Comparison of ENCODE assay signal across 1 cellular context in the genomic region with DNA sequence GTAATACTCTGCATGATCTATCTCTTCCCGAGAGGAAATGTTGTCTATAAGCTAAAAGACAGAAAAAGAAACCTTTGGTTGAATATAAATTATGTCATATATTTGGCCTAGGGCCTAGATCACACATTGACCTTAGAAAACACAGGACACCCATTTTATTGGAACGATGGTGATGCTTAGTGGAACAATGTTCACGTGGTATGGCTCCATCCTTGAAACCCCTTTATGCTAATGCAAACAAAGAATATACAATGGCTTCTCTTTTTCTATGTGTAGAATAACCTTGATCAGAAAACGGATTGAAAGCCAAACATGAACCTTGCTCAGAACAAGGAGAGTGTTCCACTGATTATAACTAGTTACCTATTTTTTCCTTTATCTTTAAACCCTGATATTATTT.
TF ChIP-seq lines count a peak whose summit lies in the region.

No MANE protein-coding gene starts in this region.

TF ChIP-seq in HepG2, 621 proteins besides CTCF, POLR2A, EP300 and RAD21 (continued from another document and continues in another):
- TF ChIP-seq, protein P1, sequence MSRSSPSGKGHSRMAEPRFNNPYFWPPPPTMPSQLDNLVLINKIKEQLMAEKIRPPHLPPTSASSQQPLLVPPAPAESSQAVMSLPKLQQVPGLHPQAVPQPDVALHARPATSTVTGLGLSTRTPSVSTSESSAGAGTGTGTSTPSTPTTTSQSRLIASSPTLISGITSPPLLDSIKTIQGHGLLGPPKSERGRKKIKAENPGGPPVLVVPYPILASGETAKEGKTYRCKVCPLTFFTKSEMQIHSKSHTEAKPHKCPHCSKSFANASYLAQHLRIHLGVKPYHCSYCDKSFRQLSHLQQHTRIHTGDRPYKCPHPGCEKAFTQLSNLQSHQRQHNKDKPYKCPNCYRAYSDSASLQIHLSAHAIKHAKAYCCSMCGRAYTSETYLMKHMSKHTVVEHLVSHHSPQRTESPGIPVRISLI (CRISPR knock-in tag; IDR thresholded peaks at IDR 0.05; ENCODE audit: borderline replicate concordance) = 0 out of 2 replicates have a peak, but pooled peaks have one; percentile 11
- no peak for TF ChIP-seq KLF15 (CRISPR knock-in tag; IDR thresholded peaks at IDR 0.05; ENCODE audit: borderline replicate concordance)
- 0 out of 2 replicates have a peak, but pooled peaks have one; percentile 30 for TF ChIP-seq ATF1 (CRISPR knock-in tag; IDR thresholded peaks at IDR 0.05)
- peak; percentile 54 for TF ChIP-seq RARA (CRISPR knock-in tag; IDR thresholded peaks at IDR 0.05)
- TF ChIP-seq ZBTB20 (CRISPR knock-in tag; IDR thresholded peaks at IDR 0.05; ENCODE audit: borderline replicate concordance, low read depth) = peak; percentile 60; the same call in 1 of the 2 replicates
- TF ChIP-seq PRMT3 (CRISPR knock-in tag; IDR thresholded peaks at IDR 0.05; ENCODE audit: borderline replicate concordance, low read depth) = no peak
- no peak for TF ChIP-seq NFE2 (CRISPR knock-in tag; IDR thresholded peaks at IDR 0.05)
- TF ChIP-seq ZSCAN22 (CRISPR knock-in tag; IDR thresholded peaks at IDR 0.05) = no peak
- TF ChIP-seq GATA4 (IDR thresholded peaks at IDR 0.05; ENCODE audit: borderline replicate concordance, low read depth) = peak; percentile 28; the same call in 1 of the 2 replicates
- no peak for TF ChIP-seq CHD2 (IDR thresholded peaks at IDR 0.05; ENCODE audit: low read depth, low read length)
- TF ChIP-seq, protein P2, sequence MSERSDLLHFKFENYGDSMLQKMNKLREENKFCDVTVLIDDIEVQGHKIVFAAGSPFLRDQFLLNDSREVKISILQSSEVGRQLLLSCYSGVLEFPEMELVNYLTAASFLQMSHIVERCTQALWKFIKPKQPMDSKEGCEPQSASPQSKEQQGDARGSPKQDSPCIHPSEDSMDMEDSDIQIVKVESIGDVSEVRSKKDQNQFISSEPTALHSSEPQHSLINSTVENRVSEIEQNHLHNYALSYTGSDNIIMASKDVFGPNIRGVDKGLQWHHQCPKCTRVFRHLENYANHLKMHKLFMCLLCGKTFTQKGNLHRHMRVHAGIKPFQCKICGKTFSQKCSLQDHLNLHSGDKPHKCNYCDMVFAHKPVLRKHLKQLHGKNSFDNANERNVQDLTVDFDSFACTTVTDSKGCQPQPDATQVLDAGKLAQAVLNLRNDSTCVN (CRISPR knock-in tag; IDR thresholded peaks at IDR 0.05; ENCODE audit: borderline replicate concordance) = no peak
- TF ChIP-seq, protein P3, sequence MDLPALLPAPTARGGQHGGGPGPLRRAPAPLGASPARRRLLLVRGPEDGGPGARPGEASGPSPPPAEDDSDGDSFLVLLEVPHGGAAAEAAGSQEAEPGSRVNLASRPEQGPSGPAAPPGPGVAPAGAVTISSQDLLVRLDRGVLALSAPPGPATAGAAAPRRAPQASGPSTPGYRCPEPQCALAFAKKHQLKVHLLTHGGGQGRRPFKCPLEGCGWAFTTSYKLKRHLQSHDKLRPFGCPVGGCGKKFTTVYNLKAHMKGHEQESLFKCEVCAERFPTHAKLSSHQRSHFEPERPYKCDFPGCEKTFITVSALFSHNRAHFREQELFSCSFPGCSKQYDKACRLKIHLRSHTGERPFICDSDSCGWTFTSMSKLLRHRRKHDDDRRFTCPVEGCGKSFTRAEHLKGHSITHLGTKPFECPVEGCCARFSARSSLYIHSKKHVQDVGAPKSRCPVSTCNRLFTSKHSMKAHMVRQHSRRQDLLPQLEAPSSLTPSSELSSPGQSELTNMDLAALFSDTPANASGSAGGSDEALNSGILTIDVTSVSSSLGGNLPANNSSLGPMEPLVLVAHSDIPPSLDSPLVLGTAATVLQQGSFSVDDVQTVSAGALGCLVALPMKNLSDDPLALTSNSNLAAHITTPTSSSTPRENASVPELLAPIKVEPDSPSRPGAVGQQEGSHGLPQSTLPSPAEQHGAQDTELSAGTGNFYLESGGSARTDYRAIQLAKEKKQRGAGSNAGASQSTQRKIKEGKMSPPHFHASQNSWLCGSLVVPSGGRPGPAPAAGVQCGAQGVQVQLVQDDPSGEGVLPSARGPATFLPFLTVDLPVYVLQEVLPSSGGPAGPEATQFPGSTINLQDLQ (CRISPR knock-in tag; IDR thresholded peaks at IDR 0.05) = no peak
- no peak for TF ChIP-seq ZNF570 (CRISPR knock-in tag; IDR thresholded peaks at IDR 0.05; ENCODE audit: borderline replicate concordance)
- TF ChIP-seq, protein P4, sequence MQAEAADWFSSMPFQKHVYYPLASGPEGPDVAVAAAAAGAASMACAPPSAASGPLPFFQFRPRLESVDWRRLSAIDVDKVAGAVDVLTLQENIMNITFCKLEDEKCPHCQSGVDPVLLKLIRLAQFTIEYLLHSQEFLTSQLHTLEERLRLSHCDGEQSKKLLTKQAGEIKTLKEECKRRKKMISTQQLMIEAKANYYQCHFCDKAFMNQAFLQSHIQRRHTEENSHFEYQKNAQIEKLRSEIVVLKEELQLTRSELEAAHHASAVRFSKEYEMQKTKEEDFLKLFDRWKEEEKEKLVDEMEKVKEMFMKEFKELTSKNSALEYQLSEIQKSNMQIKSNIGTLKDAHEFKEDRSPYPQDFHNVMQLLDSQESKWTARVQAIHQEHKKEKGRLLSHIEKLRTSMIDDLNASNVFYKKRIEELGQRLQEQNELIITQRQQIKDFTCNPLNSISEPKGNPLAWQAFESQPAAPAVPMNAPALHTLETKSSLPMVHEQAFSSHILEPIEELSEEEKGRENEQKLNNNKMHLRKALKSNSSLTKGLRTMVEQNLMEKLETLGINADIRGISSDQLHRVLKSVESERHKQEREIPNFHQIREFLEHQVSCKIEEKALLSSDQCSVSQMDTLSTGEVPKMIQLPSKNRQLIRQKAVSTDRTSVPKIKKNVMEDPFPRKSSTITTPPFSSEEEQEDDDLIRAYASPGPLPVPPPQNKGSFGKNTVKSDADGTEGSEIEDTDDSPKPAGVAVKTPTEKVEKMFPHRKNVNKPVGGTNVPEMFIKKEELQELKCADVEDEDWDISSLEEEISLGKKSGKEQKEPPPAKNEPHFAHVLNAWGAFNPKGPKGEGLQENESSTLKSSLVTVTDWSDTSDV (CRISPR knock-in tag; IDR thresholded peaks at IDR 0.05) = no peak
- 0 out of 2 replicates have a peak, but pooled peaks have one; percentile 27 for TF ChIP-seq IRF2 (CRISPR knock-in tag; IDR thresholded peaks at IDR 0.05)
- TF ChIP-seq, protein P5, sequence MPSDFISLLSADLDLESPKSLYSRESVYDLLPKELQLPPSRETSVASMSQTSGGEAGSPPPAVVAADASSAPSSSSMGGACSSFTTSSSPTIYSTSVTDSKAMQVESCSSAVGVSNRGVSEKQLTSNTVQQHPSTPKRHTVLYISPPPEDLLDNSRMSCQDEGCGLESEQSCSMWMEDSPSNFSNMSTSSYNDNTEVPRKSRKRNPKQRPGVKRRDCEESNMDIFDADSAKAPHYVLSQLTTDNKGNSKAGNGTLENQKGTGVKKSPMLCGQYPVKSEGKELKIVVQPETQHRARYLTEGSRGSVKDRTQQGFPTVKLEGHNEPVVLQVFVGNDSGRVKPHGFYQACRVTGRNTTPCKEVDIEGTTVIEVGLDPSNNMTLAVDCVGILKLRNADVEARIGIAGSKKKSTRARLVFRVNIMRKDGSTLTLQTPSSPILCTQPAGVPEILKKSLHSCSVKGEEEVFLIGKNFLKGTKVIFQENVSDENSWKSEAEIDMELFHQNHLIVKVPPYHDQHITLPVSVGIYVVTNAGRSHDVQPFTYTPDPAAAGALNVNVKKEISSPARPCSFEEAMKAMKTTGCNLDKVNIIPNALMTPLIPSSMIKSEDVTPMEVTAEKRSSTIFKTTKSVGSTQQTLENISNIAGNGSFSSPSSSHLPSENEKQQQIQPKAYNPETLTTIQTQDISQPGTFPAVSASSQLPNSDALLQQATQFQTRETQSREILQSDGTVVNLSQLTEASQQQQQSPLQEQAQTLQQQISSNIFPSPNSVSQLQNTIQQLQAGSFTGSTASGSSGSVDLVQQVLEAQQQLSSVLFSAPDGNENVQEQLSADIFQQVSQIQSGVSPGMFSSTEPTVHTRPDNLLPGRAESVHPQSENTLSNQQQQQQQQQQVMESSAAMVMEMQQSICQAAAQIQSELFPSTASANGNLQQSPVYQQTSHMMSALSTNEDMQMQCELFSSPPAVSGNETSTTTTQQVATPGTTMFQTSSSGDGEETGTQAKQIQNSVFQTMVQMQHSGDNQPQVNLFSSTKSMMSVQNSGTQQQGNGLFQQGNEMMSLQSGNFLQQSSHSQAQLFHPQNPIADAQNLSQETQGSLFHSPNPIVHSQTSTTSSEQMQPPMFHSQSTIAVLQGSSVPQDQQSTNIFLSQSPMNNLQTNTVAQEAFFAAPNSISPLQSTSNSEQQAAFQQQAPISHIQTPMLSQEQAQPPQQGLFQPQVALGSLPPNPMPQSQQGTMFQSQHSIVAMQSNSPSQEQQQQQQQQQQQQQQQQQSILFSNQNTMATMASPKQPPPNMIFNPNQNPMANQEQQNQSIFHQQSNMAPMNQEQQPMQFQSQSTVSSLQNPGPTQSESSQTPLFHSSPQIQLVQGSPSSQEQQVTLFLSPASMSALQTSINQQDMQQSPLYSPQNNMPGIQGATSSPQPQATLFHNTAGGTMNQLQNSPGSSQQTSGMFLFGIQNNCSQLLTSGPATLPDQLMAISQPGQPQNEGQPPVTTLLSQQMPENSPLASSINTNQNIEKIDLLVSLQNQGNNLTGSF (CRISPR knock-in tag; IDR thresholded peaks at IDR 0.05) = no peak
- no peak for TF ChIP-seq KDM5B (CRISPR knock-in tag; IDR thresholded peaks at IDR 0.05; ENCODE audit: borderline replicate concordance)
- 0 out of 2 replicates have a peak, but pooled peaks have one; percentile 50 for TF ChIP-seq ZSCAN9 (CRISPR knock-in tag; IDR thresholded peaks at IDR 0.05; ENCODE audit: borderline replicate concordance)
- TF ChIP-seq, protein P6, sequence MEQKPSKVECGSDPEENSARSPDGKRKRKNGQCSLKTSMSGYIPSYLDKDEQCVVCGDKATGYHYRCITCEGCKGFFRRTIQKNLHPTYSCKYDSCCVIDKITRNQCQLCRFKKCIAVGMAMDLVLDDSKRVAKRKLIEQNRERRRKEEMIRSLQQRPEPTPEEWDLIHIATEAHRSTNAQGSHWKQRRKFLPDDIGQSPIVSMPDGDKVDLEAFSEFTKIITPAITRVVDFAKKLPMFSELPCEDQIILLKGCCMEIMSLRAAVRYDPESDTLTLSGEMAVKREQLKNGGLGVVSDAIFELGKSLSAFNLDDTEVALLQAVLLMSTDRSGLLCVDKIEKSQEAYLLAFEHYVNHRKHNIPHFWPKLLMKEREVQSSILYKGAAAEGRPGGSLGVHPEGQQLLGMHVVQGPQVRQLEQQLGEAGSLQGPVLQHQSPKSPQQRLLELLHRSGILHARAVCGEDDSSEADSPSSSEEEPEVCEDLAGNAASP (CRISPR knock-in tag; IDR thresholded peaks at IDR 0.05; ENCODE audit: borderline replicate concordance) = peak; percentile 95; the same call in 1 of the 2 replicates
- TF ChIP-seq, protein P7, sequence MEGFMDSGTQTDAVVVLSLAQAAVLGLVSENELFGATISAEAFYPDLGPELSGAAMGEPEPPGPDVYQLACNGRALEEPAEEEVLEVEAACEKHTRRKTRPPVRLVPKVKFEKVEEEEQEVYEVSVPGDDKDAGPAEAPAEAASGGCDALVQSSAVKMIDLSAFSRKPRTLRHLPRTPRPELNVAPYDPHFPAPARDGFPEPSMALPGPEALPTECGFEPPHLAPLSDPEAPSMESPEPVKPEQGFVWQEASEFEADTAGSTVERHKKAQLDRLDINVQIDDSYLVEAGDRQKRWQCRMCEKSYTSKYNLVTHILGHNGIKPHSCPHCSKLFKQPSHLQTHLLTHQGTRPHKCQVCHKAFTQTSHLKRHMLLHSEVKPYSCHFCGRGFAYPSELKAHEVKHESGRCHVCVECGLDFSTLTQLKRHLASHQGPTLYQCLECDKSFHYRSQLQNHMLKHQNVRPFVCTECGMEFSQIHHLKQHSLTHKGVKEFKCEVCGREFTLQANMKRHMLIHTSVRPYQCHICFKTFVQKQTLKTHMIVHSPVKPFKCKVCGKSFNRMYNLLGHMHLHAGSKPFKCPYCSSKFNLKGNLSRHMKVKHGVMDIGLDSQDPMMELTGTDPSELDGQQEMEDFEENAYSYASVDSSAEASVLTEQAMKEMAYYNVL (CRISPR knock-in tag; IDR thresholded peaks at IDR 0.05; ENCODE audit: borderline replicate concordance) = peak; percentile 36; the same call in 1 of the 2 replicates
- TF ChIP-seq, protein P8, sequence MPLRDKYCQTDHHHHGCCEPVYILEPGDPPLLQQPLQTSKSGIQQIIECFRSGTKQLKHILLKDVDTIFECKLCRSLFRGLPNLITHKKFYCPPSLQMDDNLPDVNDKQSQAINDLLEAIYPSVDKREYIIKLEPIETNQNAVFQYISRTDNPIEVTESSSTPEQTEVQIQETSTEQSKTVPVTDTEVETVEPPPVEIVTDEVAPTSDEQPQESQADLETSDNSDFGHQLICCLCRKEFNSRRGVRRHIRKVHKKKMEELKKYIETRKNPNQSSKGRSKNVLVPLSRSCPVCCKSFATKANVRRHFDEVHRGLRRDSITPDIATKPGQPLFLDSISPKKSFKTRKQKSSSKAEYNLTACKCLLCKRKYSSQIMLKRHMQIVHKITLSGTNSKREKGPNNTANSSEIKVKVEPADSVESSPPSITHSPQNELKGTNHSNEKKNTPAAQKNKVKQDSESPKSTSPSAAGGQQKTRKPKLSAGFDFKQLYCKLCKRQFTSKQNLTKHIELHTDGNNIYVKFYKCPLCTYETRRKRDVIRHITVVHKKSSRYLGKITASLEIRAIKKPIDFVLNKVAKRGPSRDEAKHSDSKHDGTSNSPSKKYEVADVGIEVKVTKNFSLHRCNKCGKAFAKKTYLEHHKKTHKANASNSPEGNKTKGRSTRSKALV (CRISPR knock-in tag; IDR thresholded peaks at IDR 0.05) = no peak
- TF ChIP-seq RXRB (CRISPR knock-in tag; IDR thresholded peaks at IDR 0.05; ENCODE audit: borderline replicate concordance) = peak; percentile 93
- TF ChIP-seq, protein P9, sequence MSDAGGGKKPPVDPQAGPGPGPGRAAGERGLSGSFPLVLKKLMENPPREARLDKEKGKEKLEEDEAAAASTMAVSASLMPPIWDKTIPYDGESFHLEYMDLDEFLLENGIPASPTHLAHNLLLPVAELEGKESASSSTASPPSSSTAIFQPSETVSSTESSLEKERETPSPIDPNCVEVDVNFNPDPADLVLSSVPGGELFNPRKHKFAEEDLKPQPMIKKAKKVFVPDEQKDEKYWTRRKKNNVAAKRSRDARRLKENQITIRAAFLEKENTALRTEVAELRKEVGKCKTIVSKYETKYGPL (CRISPR knock-in tag; IDR thresholded peaks at IDR 0.05) = no peak
- 0 out of 2 replicates have a peak, but pooled peaks have one; percentile 16 for TF ChIP-seq SIX1 (CRISPR knock-in tag; IDR thresholded peaks at IDR 0.05; ENCODE audit: borderline replicate concordance)
- peak; percentile 64 for TF ChIP-seq KDM6A (CRISPR knock-in tag; IDR thresholded peaks at IDR 0.05; ENCODE audit: low read depth)
- no peak for TF ChIP-seq ZNF883 (CRISPR knock-in tag; IDR thresholded peaks at IDR 0.05; ENCODE audit: not compliant biosample characterization)
- no peak for TF ChIP-seq ZFP37 (CRISPR knock-in tag; IDR thresholded peaks at IDR 0.05; ENCODE audit: borderline replicate concordance)
- TF ChIP-seq, protein P10, sequence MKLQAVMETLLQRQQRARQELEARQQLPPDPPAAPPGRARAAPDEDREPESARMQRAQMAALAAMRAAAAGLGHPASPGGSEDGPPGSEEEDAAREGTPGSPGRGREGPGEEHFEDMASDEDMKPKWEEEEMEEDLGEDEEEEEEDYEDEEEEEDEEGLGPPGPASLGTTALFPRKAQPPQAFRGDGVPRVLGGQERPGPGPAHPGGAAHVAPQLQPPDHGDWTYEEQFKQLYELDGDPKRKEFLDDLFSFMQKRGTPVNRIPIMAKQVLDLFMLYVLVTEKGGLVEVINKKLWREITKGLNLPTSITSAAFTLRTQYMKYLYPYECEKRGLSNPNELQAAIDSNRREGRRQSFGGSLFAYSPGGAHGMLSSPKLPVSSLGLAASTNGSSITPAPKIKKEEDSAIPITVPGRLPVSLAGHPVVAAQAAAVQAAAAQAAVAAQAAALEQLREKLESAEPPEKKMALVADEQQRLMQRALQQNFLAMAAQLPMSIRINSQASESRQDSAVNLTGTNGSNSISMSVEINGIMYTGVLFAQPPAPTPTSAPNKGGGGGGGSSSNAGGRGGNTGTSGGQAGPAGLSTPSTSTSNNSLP (IDR thresholded peaks at IDR 0.05; ENCODE audit: low read depth, low read length) = peak; percentile 67
- TF ChIP-seq XRCC5 (optimal IDR thresholded peaks at IDR 0.05; ENCODE audit: low read length) = no peak
- TF ChIP-seq TAF1 (CRISPR knock-in tag; IDR thresholded peaks at IDR 0.05) = no peak
- no peak for TF ChIP-seq SOX6 (IDR thresholded peaks at IDR 0.05)
- TF ChIP-seq SOX6 (CRISPR knock-in tag; IDR thresholded peaks at IDR 0.05) = peak; percentile 94
- no peak for TF ChIP-seq ONECUT2 (CRISPR knock-in tag; IDR thresholded peaks at IDR 0.05)
